In the genomic region with DNA sequence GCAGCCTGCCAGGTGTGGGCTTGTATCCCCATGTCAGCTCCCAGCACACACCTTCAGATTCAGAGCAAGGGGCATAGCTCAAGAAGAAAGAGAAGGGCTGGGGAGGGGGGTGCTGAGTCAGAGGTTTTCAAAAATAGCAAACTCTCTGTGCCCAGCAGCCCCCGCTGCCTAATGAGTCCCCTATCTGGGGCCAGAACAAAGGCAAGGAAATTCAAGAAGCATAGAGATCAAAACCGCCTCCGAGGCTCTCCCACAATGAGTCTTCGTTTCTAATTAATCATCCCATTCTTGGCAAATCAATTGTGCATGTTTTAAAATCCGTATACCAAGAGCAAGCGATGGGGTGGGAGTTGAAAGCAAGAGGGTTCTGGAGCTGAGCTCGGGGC, we compare ENCODE assay signal across 20 cellular contexts. TPM values are rescaled to one million over a fixed set of nuclear protein-coding genes. Genes with fewer than 3 reads are reported as not detected.
"Had no signal": no experiment of that assay in that cellular context is flagged by ENCODE, and none has a peak within 500 bp of the region (broad histone marks: within the 10 kb centered on the region; RNA-seq: fewer than 3 reads in every experiment).

No MANE protein-coding gene starts in this region.

- H3K4me1 ChIP-seq: body of pancreas, Peyer's patch had no signal

- ATAC-seq: activated CD4-positive, CD25-positive, alpha-beta regulatory T cell treated with anti-CD3 and anti-CD28 coated beads, Interleukin-2, amount 50 U/mL, for 24 hours; activated CD8-positive, alpha-beta T cell treated with anti-CD3 and anti-CD28 coated beads for 36 hours; activated T-cell treated with anti-CD3 and anti-CD28 coated beads, Interleukin-2, amount 50 U/mL, for 72 hours; body of pancreas had no signal

- H3K4me3 ChIP-seq: body of pancreas, Peyer's patch had no signal

- H3K27ac Mint-ChIP-seq: activated CD8-positive, alpha-beta T cell treated with anti-CD3 and anti-CD28 coated beads for 36 hours; activated naive CD4-positive, alpha-beta T cell treated with anti-CD3 and anti-CD28 coated beads, Interleukin-2, amount 50 U/mL, for 24 hours; activated T-cell treated with anti-CD3 and anti-CD28 coated beads, Interleukin-2, amount 50 U/mL, for 72 hours; T-helper 1 cell treated with Interleukin-12 subunit alpha and Interleukin-12 subunit beta and Interleukin-4 antibody, amounts not matched to agents 30 μg/mL and 1 μg/mL, for 36 hours had no signal

- H3K4me1 Mint-ChIP-seq: activated naive CD4-positive, alpha-beta T cell treated with anti-CD3 and anti-CD28 coated beads, Interleukin-2, amount 50 U/mL, for 24 hours had no signal

- H3K9me3 Mint-ChIP-seq: activated naive CD4-positive, alpha-beta T cell treated with anti-CD3 and anti-CD28 coated beads, Interleukin-2, amount 50 U/mL, for 24 hours had no signal

- H3K27ac ChIP-seq: body of pancreas, Peyer's patch had no signal

- H3K27me3 ChIP-seq: body of pancreas, Peyer's patch had no signal

- H3K4me3 Mint-ChIP-seq: activated CD8-positive, alpha-beta T cell treated with anti-CD3 and anti-CD28 coated beads for 36 hours; activated naive CD4-positive, alpha-beta T cell treated with anti-CD3 and anti-CD28 coated beads, Interleukin-2, amount 50 U/mL, for 24 hours; activated T-cell treated with anti-CD3 and anti-CD28 coated beads, Interleukin-2, amount 50 U/mL, for 72 hours; central memory CD8-positive, alpha-beta T cell; T-helper 1 cell treated with Interleukin-12 subunit alpha and Interleukin-12 subunit beta and Interleukin-4 antibody, amounts not matched to agents 30 μg/mL and 1 μg/mL, for 36 hours had no signal

- H3K9me3 ChIP-seq: body of pancreas, Peyer's patch had no signal

- DNase-seq: activated CD4-positive, alpha-beta T cell treated with anti-CD3 and anti-CD28 coated beads for 4 hours; activated CD8-positive, alpha-beta memory T cell treated with anti-CD3 and anti-CD28 coated beads, Interleukin-2, amount 50 U/mL, for 4 hours; activated CD8-positive, alpha-beta T cell treated with anti-CD3 and anti-CD28 coated beads for 36 hours; activated T-cell treated with anti-CD3 and anti-CD28 coated beads, Interleukin-2, amount 50 U/mL, for 72 hours; aorta; body of pancreas; NCI-H1048; NCI-H146; NCI-H187 treated with DMSO at 0.1 percent for 48 hours; NCI-H2081 treated with DMSO at 0.1 percent for 48 hours; NCI-H446; NCI-H524; Peyer's patch; SHP77 treated with DMSO at 0.1 percent for 48 hours had no signal

- H3K36me3 ChIP-seq: Peyer's patch had no signal

RNA-seq across cellular contexts. Expression of gene CMKLR1, which starts 19.5 kb away (rescaled TPM):
- total RNA-seq: activated CD8-positive, alpha-beta T cell treated with anti-CD3 and anti-CD28 coated beads for 36 hours; activated T-cell treated with anti-CD3 and anti-CD28 coated beads, Interleukin-2, amount 50 U/mL, for 72 hours; bronchial epithelial cell; SK-MEL-5 had no signal
